19 cellular contexts compared by ENCODE assay signal in genomic region chr4:89119166-89119565, GRCh38. TPM values are rescaled to one million over a fixed set of nuclear protein-coding genes. Genes with fewer than 3 reads are reported as not detected.
A peak's percentile ranks its signal among the peaks of the same experiment; 100 is the strongest.
DNase-seq lines count a peak whose midpoint lies in the region; ATAC-seq, FAIRE-seq and TF ChIP-seq lines count a peak whose summit lies in the region.
"Had no signal": no experiment of that assay in that cellular context is flagged by ENCODE, and none has a peak within 500 bp of the region (broad histone marks: within the 10 kb centered on the region; RNA-seq: fewer than 3 reads in every experiment).

No MANE protein-coding gene starts in this region.

- H3K9me3 Mint-ChIP-seq in Caco-2 (ENCODE audit: unreplicated experiment), result no peaks in the 10 kb centered on the region

- peaks cover 3% of the 10 kb centered on the region for H3K79me2 ChIP-seq in hepatocyte

- peak overlapping the region; percentile 22 for H3K27ac ChIP-seq in hepatocyte
- no peak overlapping the region for H3K27ac ChIP-seq in A673 (ENCODE audit: low read depth, low read length, poor library complexity, severe bottlenecking)
- no peak overlapping the region for H3K27ac ChIP-seq in esophagus squamous epithelium
- H3K27ac ChIP-seq: HL-60, RWPE1 had no signal

- H3K4me1 Mint-ChIP-seq in Caco-2 (ENCODE audit: low read depth, unreplicated experiment), result peaks cover 45% of the 10 kb centered on the region
- H3K4me1 Mint-ChIP-seq: CD14-positive monocyte had no signal

- H3K4me1 ChIP-seq in Caco-2 (peaks cover 56% of the 10 kb centered on the region), hepatocyte (ENCODE audit: insufficient read depth) (peaks cover 22% of the 10 kb centered on the region), A673 (ENCODE audit: insufficient read depth, low read length, poor library complexity, severe bottlenecking) (no peaks in the 10 kb centered on the region), esophagus squamous epithelium (peaks cover 0 to 10% (median 0%) of the 10 kb centered on the region in 3 donors)

- no peak for ATAC-seq in HG03469 (IDR thresholded peaks at IDR 0.05; ENCODE audit: unreplicated experiment)

- no peaks in the 10 kb centered on the region for H3K27me3 Mint-ChIP-seq in Caco-2 (ENCODE audit: insufficient read depth, unreplicated experiment)

- FAIRE-seq in endometrium (lab: Jason Lieb, UNC), result peak; percentile 18
- FAIRE-seq: A204.1, HTR-8/SVneo had no signal

- TF ChIP-seq CTCF in Caco-2 (IDR thresholded peaks at IDR 0.05; ENCODE audit: insufficient read depth in 1 of 2, low read depth in 1 of 2, low read length in 1 of 2, severe bottlenecking in 1 of 2, unreplicated experiment in 1 of 2) (no peak), hepatocyte (IDR thresholded peaks at IDR 0.05; ENCODE audit: poor library complexity) (no peak), A673 (conservative IDR thresholded peaks at IDR 0.05; ENCODE audit: low read depth, low read length) (no peak), esophagus squamous epithelium (IDR thresholded peaks at IDR 0.05) (no peak)

- H3K36me3 Mint-ChIP-seq in Caco-2 (ENCODE audit: insufficient read depth, unreplicated experiment), result peaks cover 26% of the 10 kb centered on the region
- H3K36me3 Mint-ChIP-seq: CD14-positive monocyte had no signal

- H3K9me3 ChIP-seq in Caco-2 (no peaks in the 10 kb centered on the region), hepatocyte (ENCODE audit: low read depth) (no peaks in the 10 kb centered on the region), A673 (ENCODE audit: low read depth, low read length, poor library complexity, severe bottlenecking) (no peaks in the 10 kb centered on the region), esophagus squamous epithelium (no peaks in the 10 kb centered on the region)

- H3K27me3 ChIP-seq in Caco-2 (replicated peaks; ENCODE audit: control insufficient read depth, insufficient read depth, low read length) (no peaks in the 10 kb centered on the region), hepatocyte (no peaks in the 10 kb centered on the region), A673 (replicated peaks; ENCODE audit: insufficient read depth, low read depth, low read length, poor library complexity) (no peaks in the 10 kb centered on the region), esophagus squamous epithelium (no peaks in the 10 kb centered on the region)

- H3K4me2 ChIP-seq in hepatocyte, result no peak overlapping the region

- H3K4me3 ChIP-seq in Caco-2 (ENCODE audit: low read depth, low read length), result no peak overlapping the region
- no peak overlapping the region for H3K4me3 ChIP-seq in hepatocyte
- no peak overlapping the region for H3K4me3 ChIP-seq in A673 (ENCODE audit: low read depth, low read length, poor library complexity, severe bottlenecking)
- H3K4me3 ChIP-seq in esophagus squamous epithelium, result no peak overlapping the region

- H3K27ac Mint-ChIP-seq in Caco-2 (ENCODE audit: unreplicated experiment), result peak overlapping the region; percentile 98
- H3K27ac Mint-ChIP-seq: CD14-positive monocyte had no signal

- POLR2A ChIA-PET in Caco-2 (lab: Charles Lee), result no interaction called here
- POLR2A ChIA-PET in A673 (lab: Charles Lee; ENCODE audit: low non-redundant PET), result no interaction called here

- DNase-seq in Caco-2, result no peak
- DNase-seq in M059J (ENCODE audit: low read depth), result peak; percentile 66
- DNase-seq in hepatocyte (ENCODE audit: low spot score), result no peak
- DNase-seq in A673 (ENCODE audit: low spot score), result no peak
- DNase-seq in esophagus squamous epithelium (lab: John Stamatoyannopoulos, UW), result no peak
- DNase-seq in NCI-H146 treated with DMSO at 0.1 percent for 48 hours (lab: John Stamatoyannopoulos, UW; ENCODE audit: unreplicated experiment), result no peak
- DNase-seq: AML-193, DMS153, NCI-H1436, NCI-H2029 treated with DMSO at 0.1 percent for 48 hours, NCI-H510A, NCI-H774 had no signal

- no peaks in the 10 kb centered on the region for H3K9me2 ChIP-seq in hepatocyte (replicated peaks; ENCODE audit: insufficient read depth)

- TF ChIP-seq POLR2A in esophagus squamous epithelium (IDR thresholded peaks at IDR 0.05), result no peak

- H2AFZ ChIP-seq in hepatocyte, result no peak overlapping the region

- no peaks in the 10 kb centered on the region for H4K20me1 ChIP-seq in hepatocyte (ENCODE audit: insufficient read depth, poor library complexity, severe bottlenecking)

- intact Hi-C loops in Caco-2 (cut with micrococcal nuclease; ENCODE audit: unreplicated experiment) (no loop called here), A673 (cut with micrococcal nuclease; ENCODE audit: unreplicated experiment) (no loop called here), esophagus squamous epithelium (cut with DNase I) (no loop called here)

- WGBS in hepatocyte (ENCODE audit: low lambda C conversion rate, missing lambda C conversion rate), result 97% methylated on average over 1 of the region's 1 CpG
- 23 to 31% methylated on average over 1 of the region's 1 CpG for WGBS in esophagus squamous epithelium, 2 donors

- H3K36me3 ChIP-seq in Caco-2 (ENCODE audit: control insufficient read depth, insufficient read depth, low read length) (no peaks in the 10 kb centered on the region), hepatocyte (replicated peaks; ENCODE audit: insufficient read depth, low read depth) (no peaks in the 10 kb centered on the region), A673 (ENCODE audit: insufficient read depth, low read length, poor library complexity, severe bottlenecking) (no peaks in the 10 kb centered on the region), esophagus squamous epithelium (no peaks in the 10 kb centered on the region)

- BruUV-seq in Caco-2 (replicated peaks; lab: Mats Ljungman, UMichigan) (no TSS peak), A673 (replicated peaks; lab: Mats Ljungman, UMichigan) (no TSS peak)

- H3K4me3 Mint-ChIP-seq in Caco-2 (ENCODE audit: unreplicated experiment), result no peak overlapping the region
- H3K4me3 Mint-ChIP-seq: CD14-positive monocyte had no signal

- CTCF ChIA-PET in Caco-2 (lab: Charles Lee), result interaction anchor here (0.6 kb wide), 1 partner anchor 40 kb away, joined by 5 read pairs; no protein-coding TSS in a partner anchor
- CTCF ChIA-PET in A673 (lab: Charles Lee), result no interaction called here

RNA-seq across cellular contexts. Expression of gene TIGD2, which starts 7.8 kb away (rescaled TPM):
- total RNA-seq in Caco-2 (2022) (25.4 and 26.1 TPM in 2 replicates), hepatocyte (15.7 and 17.1 TPM in 2 replicates), A673 (2021) (2.8 TPM in 2 replicates), esophagus squamous epithelium (1 to 10 TPM; 1.2 to 8.5 (median 5.8) TPM)
- total RNA-seq in M059J (2014; rRNA removed; shearing (Covaris generic)), result 11.6 and 11.9 TPM in 2 replicates
- 10.0 and 10.3 TPM in 2 replicates for polyA plus RNA-seq in hepatocyte
